In the genomic region with DNA sequence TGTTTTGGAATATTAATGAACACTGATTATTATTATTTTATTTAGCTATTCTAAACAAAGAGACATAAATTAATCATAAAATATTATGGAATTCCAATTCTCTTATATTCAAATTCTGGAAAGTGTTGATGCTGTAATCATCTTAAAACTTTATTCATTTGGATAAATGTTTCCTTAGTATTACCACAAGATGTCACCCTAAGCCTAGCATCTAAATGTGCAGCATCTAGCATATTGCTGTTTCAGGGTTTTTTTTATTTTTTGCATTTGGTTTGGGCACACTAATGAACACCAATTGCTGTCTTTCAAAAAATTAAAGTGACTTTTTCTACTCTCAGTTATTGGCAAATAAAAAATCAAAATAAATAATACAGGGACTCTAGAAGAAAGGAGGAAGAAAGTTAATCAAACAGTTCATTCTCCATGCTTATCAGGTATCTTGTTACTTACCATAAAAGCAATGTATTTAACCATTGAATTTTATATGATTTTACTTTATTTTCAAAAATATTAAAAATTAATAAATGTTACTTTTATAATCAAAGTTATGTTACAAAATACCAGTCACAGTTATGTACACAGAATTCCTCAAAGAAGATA, we compare ENCODE assay signal across 8 cellular contexts. TPM values are rescaled to one million over a fixed set of nuclear protein-coding genes. Genes with fewer than 3 reads are reported as not detected.
DNase-seq lines count a peak whose midpoint lies in the region; ATAC-seq, FAIRE-seq and TF ChIP-seq lines count a peak whose summit lies in the region.

No MANE protein-coding gene starts in this region.

- peak; percentile 6 for DNase-seq in NCI-H1417 treated with DMSO at 0.1 percent for 48 hours (lab: John Stamatoyannopoulos, UW)
- peak; percentile 45 to 71 for DNase-seq in cardiac muscle cell (ENCODE audit: low read depth in 1 of 2, low spot score in 1 of 2)
- peak; percentile 18 for DNase-seq in skeletal muscle cell (ENCODE audit: low read depth)

- H3K4me3 ChIP-seq in WI38 (ENCODE audit: low read depth, low read length) (no peak overlapping the region), cardiac muscle cell (no peak overlapping the region), skeletal muscle cell (ENCODE audit: low read depth, low read length) (no peak overlapping the region)

- ATAC-seq in GM21786 (IDR thresholded peaks at IDR 0.05; ENCODE audit: unreplicated experiment), result peak; percentile 54
- no peak for ATAC-seq in GM21737 (IDR thresholded peaks at IDR 0.05; ENCODE audit: unreplicated experiment)
- ATAC-seq in HG03108 (IDR thresholded peaks at IDR 0.05; ENCODE audit: unreplicated experiment), result no peak

- no peaks in the 10 kb centered on the region for H3K4me1 ChIP-seq in cardiac muscle cell (ENCODE audit: low read depth)

- no peak overlapping the region for H3K27ac ChIP-seq in cardiac muscle cell

- H3K36me3 ChIP-seq in cardiac muscle cell, result no peaks in the 10 kb centered on the region

- no peaks in the 10 kb centered on the region for H3K27me3 ChIP-seq in cardiac muscle cell

- no peaks in the 10 kb centered on the region for H3K9me3 ChIP-seq in cardiac muscle cell (ENCODE audit: low read depth)

- peak; percentile 99 for FAIRE-seq in G401.6 (lab: Jason Lieb, UNC)

- TF ChIP-seq CTCF in WI38 (IDR thresholded peaks at IDR 0.05; ENCODE audit: low read depth, low read length), result peak; percentile 15; the same call in 1 of the 2 replicates
- peak; percentile 45 for TF ChIP-seq CTCF in cardiac muscle cell (IDR thresholded peaks at IDR 0.05; ENCODE audit: low read depth, low read length)

RNA-seq across cellular contexts. Expression of gene DLG2, which starts 31.8 kb away (rescaled TPM):
- total RNA-seq in cardiac muscle cell, result 6.1 and 15.9 TPM in 2 replicates
- polyA plus RNA-seq in cardiac muscle cell, result 3.5 and 6.9 TPM in 2 replicates

RNA-seq across cellular contexts. Expression of gene TMEM126B, which starts 33.0 kb away (rescaled TPM):
- 39.5 and 68.1 TPM in 2 replicates for total RNA-seq in cardiac muscle cell
- polyA plus RNA-seq in cardiac muscle cell, result 69.0 and 98.2 TPM in 2 replicates

RNA-seq across cellular contexts. Expression of gene TMEM126A, which starts 52.4 kb away (rescaled TPM):
- 12.9 and 13.1 TPM in 2 replicates for total RNA-seq in cardiac muscle cell
- 39.9 and 42.9 TPM in 2 replicates for polyA plus RNA-seq in cardiac muscle cell

Comparison
In these comparisons a context has a peak if more than half of its experiments do, and no peak if none do; other contexts are left out.
1. DNase-seq: peak in every context shown above with its lines; median percentile 58 in cardiac muscle cell; 18 in skeletal muscle cell; 6 in NCI-H1417 treated with DMSO at 0.1 percent for 48 hours.